In genomic region chr1:101148987-101149386, GRCh38 we compare ENCODE assay signal across 13 cellular contexts.
A peak's percentile ranks its signal among the peaks of the same experiment; 100 is the strongest.
DNase-seq lines count a peak whose midpoint lies in the region; FAIRE-seq and TF ChIP-seq lines count a peak whose summit lies in the region.
"Had no signal": no experiment of that assay in that cellular context is flagged by ENCODE, and none has a peak within 500 bp of the region (broad histone marks: within the 10 kb centered on the region; RNA-seq: fewer than 3 reads in every experiment).

No MANE protein-coding gene starts in this region.

- no peak for TF ChIP-seq POLR2A in GM12892 (IDR thresholded peaks at IDR 0.05; ENCODE audit: low read depth, low read length)

- H3K36me3 ChIP-seq in PC-9 (ENCODE audit: low read depth) = no peaks in the 10 kb centered on the region

- 0 out of 2 replicates have a peak overlapping the region, but pooled peaks have one; percentile 15 for H2AFZ ChIP-seq in PC-9

- DNase-seq in GM12892 (ENCODE audit: insufficient read length) (no peak), PC-9 (peak in 1 of 2 experiments; percentile 26), fibroblast of pulmonary artery (ENCODE audit: low read depth) (peak; percentile 62), putamen (ENCODE audit: low spot score) (peak; percentile 23), NCI-H1930 (lab: John Stamatoyannopoulos, UW) (no peak), GM13977 (ENCODE audit: low spot score) (no peak), activated gamma-delta T cell (lab: John Stamatoyannopoulos, UW) (no peak)
- DNase-seq: activated CD4-positive, alpha-beta memory T cell treated with anti-CD3 and anti-CD28 coated beads, Interleukin-2, amount 10 ng/mL, durations not matched to agents 7 days and 5 days; activated naive CD4-positive, alpha-beta T cell treated with anti-CD3 and anti-CD28 coated beads, Interleukin-2, amount 50 U/mL, for 16 hours; NCI-H187 treated with DMSO at 0.1 percent for 48 hours; T-helper 17 cell had no signal

- H3F3A ChIP-seq in PC-9 (ENCODE audit: insufficient read depth, low read depth) = peaks cover 8% of the 10 kb centered on the region; the same call in 1 of the 2 replicates

- H3K4me3 ChIP-seq in PC-9 = no peak overlapping the region
- H3K4me3 ChIP-seq in fibroblast of pulmonary artery (replicated peaks; ENCODE audit: low read depth, low read length) = no peak overlapping the region
- H3K4me3 ChIP-seq: dorsolateral prefrontal cortex had no signal

- BruUV-seq in PC-9 (replicated peaks; lab: Mats Ljungman, UMichigan) = no TSS peak

- H3K79me2 ChIP-seq in PC-9 (ENCODE audit: low read depth) = no peaks in the 10 kb centered on the region

- no peaks in the 10 kb centered on the region for H3K9me3 ChIP-seq in PC-9 (ENCODE audit: insufficient read depth, low read depth)

- intact Hi-C loops in PC-9 (cut with micrococcal nuclease; ENCODE audit: unreplicated experiment) = loop anchor here (10.0 kb wide), 1 partner anchor 124 kb away; the partner anchor contains the start of gene DPH5

- peak; percentile 56 for FAIRE-seq in GM12892 (lab: Jason Lieb, UNC)
- FAIRE-seq: D721Med had no signal

- H3K27me3 ChIP-seq in PC-9 (ENCODE audit: insufficient read depth, low read depth) = no peaks in the 10 kb centered on the region
- H3K27me3 ChIP-seq: dorsolateral prefrontal cortex had no signal

- POLR2A ChIA-PET in PC-9 (lab: Charles Lee; ENCODE audit: unreplicated experiment) = interaction anchor here (0.7 kb wide), 1 partner anchor 1188 kb away, joined by 6 read pairs; no protein-coding TSS in a partner anchor

- H3K27ac ChIP-seq in PC-9 = no peak overlapping the region

- H3K4me2 ChIP-seq in PC-9 = no peak overlapping the region

- H4K20me1 ChIP-seq in PC-9 (ENCODE audit: insufficient read depth) = no peaks in the 10 kb centered on the region

- in situ Hi-C loops in GM13977 (cut with MboI; ENCODE audit: low pct_unique_long_range_greater_than_20kb, low sequenced_read_pairs, unreplicated experiment) = no loop called here

- H3K4me1 ChIP-seq in PC-9 (replicated peaks; ENCODE audit: insufficient read depth) = peaks cover 14% of the 10 kb centered on the region

- no peaks in the 10 kb centered on the region for H3K9me2 ChIP-seq in PC-9 (ENCODE audit: insufficient read depth)

- no peak for TF ChIP-seq CTCF in PC-9 (conservative IDR thresholded peaks at IDR 0.05)
- no peak for TF ChIP-seq CTCF in fibroblast of pulmonary artery (IDR thresholded peaks at IDR 0.05; ENCODE audit: low read length, missing control alignments)
- TF ChIP-seq CTCF in GM13977 (IDR thresholded peaks at IDR 0.05; ENCODE audit: extremely low read depth, insufficient read depth, missing control alignments) = no peak

- CTCF ChIA-PET in PC-9 (lab: Charles Lee) = no interaction called here

Comparison
In these comparisons a context has a peak if more than half of its experiments do, and no peak if none do; other contexts are left out.
1. DNase-seq: peak in fibroblast of pulmonary artery (single experiment) and putamen (single experiment); none in GM12892 (single experiment), NCI-H1930 (0 of 2), GM13977 (single experiment) and activated gamma-delta T cell (single experiment).